ENCODE assay signal across 18 cellular contexts in the genomic region with DNA sequence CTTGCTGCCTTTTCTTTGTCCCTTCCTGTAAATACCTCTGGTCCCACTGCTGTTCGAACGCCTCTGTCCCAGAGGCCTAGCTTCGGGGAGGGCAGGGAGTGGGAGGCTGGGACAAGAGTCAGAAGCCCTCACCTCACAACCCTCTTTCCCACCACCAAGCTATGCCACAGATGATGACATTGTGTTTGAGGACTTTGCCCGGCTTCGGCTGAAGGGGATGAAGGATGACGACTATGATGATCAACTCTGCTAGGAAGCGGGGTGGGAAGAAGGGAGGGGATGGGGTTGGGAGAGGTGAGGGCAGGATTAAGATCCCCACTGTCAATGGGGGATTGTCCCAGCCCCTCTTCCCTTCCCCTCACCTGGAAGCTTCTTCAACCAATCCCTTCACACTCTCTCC. TPM values are rescaled to one million over a fixed set of nuclear protein-coding genes. Genes with fewer than 3 reads are reported as not detected.
DNase-seq lines count a peak whose midpoint lies in the region; ATAC-seq, FAIRE-seq and TF ChIP-seq lines count a peak whose summit lies in the region.
"Had no signal": no experiment of that assay in that cellular context is flagged by ENCODE, and none has a peak within 500 bp of the region (broad histone marks: within the 10 kb centered on the region; RNA-seq: fewer than 3 reads in every experiment).

No MANE protein-coding gene starts in this region.

- peak in 1 of 2 experiments; percentile 39; a peak in 1 of 5 replicates for TF ChIP-seq EP300 in A549 (IDR thresholded peaks at IDR 0.05)

- H3K27ac Mint-ChIP-seq in activated CD8-positive, alpha-beta T cell treated with anti-CD3 and anti-CD28 coated beads, Interleukin-2, amount 10 ng/mL, durations not matched to agents 7 days and 5 days: peak overlapping the region; percentile 39

- H3K4me3 Mint-ChIP-seq in activated CD8-positive, alpha-beta T cell treated with anti-CD3 and anti-CD28 coated beads, Interleukin-2, amount 10 ng/mL, durations not matched to agents 7 days and 5 days: no peak overlapping the region

- H3K4me1 ChIP-seq in A549 (peaks cover 56% of the 10 kb centered on the region), mucosa of descending colon (ENCODE audit: low read depth) (peaks cover 15% of the 10 kb centered on the region), ascending aorta (peaks cover 0 to 3% of the 10 kb centered on the region in 2 donors)
- H3K4me1 ChIP-seq: gastrocnemius medialis, vagina had no signal

- H3K36me3 ChIP-seq in mucosa of descending colon (ENCODE audit: low read depth): no peaks in the 10 kb centered on the region
- peaks cover 0 to 25% of the 10 kb centered on the region in 2 donors for H3K36me3 ChIP-seq in ascending aorta
- H3K36me3 ChIP-seq: gastrocnemius medialis had no signal

- no peak for TF ChIP-seq CTCF in A549 (IDR thresholded peaks at IDR 0.05)
- no peak for TF ChIP-seq CTCF in D721Med (IDR thresholded peaks at IDR 0.05; ENCODE audit: insufficient read depth, missing control alignments)
- TF ChIP-seq CTCF in mucosa of descending colon (IDR thresholded peaks at IDR 0.05): no peak
- no peak for TF ChIP-seq CTCF in ascending aorta (IDR thresholded peaks at IDR 0.05)

- no peaks in the 10 kb centered on the region for H3K9me3 Mint-ChIP-seq in activated CD8-positive, alpha-beta T cell treated with anti-CD3 and anti-CD28 coated beads, Interleukin-2, amount 10 ng/mL, durations not matched to agents 7 days and 5 days (ENCODE audit: insufficient read depth)

- peaks cover 59% of the 10 kb centered on the region for H3K36me3 Mint-ChIP-seq in activated CD8-positive, alpha-beta T cell treated with anti-CD3 and anti-CD28 coated beads, Interleukin-2, amount 10 ng/mL, durations not matched to agents 7 days and 5 days (ENCODE audit: low read depth)

- no peak for TF ChIP-seq RAD21 in A549 (conservative IDR thresholded peaks at IDR 0.05 in 1 of 2, IDR thresholded peaks at IDR 0.05 in 1 of 2)

- intact Hi-C loops in mucosa of descending colon (cut with DNase I, micrococcal nuclease): loop anchor here in 1 of 2 donors (10.0 kb wide), 2 partner anchors 64 to 174 kb away; a partner anchor contains a TSS
- intact Hi-C loops in ascending aorta (cut with DNase I): no loop called here
- intact Hi-C loops in Right ventricle myocardium superior (cut with DNase I): no loop called here

- no peak for TF ChIP-seq POLR2A in A549 (IDR thresholded peaks at IDR 0.05; ENCODE audit: low read length)

- FAIRE-seq in A549 (lab: Jason Lieb, UNC) (no peak), D721Med (lab: Jason Lieb, UNC) (no peak)
- FAIRE-seq: GM19239 had no signal

- POLR2A ChIA-PET in A549 (lab: Yijun Ruan, JAX): interaction anchor here (1.2 to 3.6 kb wide), 6 partner anchors 10 to 247 kb away, joined by 3 to 25 read pairs (median 8); a partner anchor contains a TSS
- POLR2A ChIA-PET in activated CD8-positive, alpha-beta T cell treated with anti-CD3 and anti-CD28 coated beads, Interleukin-2, amount 10 ng/mL, durations not matched to agents 7 days and 5 days (lab: Charles Lee): no interaction called here

- peaks cover 50% of the 10 kb centered on the region for H3K4me1 Mint-ChIP-seq in activated CD8-positive, alpha-beta T cell treated with anti-CD3 and anti-CD28 coated beads, Interleukin-2, amount 10 ng/mL, durations not matched to agents 7 days and 5 days (ENCODE audit: low read depth)

- H3K4me3 ChIP-seq in A549 (peak overlapping the region; percentile 26), mucosa of descending colon (no peak overlapping the region), ascending aorta (no peak overlapping the region)
- H3K4me3 ChIP-seq: gastrocnemius medialis, smooth muscle cell, vagina had no signal

- CTCF ChIA-PET in A549 (lab: Yijun Ruan, JAX): interaction anchor here (1.0 to 8.9 kb wide), 11 partner anchors 9 to 182 kb away, joined by 3 to 57 read pairs (median 5); a partner anchor contains a TSS
- CTCF ChIA-PET in activated CD8-positive, alpha-beta T cell treated with anti-CD3 and anti-CD28 coated beads, Interleukin-2, amount 10 ng/mL, durations not matched to agents 7 days and 5 days (lab: Charles Lee): no interaction called here

- H3K9me3 ChIP-seq in A549 (no peaks in the 10 kb centered on the region), mucosa of descending colon (no peaks in the 10 kb centered on the region), ascending aorta (no peaks in the 10 kb centered on the region)
- H3K9me3 ChIP-seq: gastrocnemius medialis, vagina had no signal

- peak; percentile 44 to 52; a peak in 5 of 6 replicates for ATAC-seq in A549
- no peak for ATAC-seq in activated CD8-positive, alpha-beta T cell treated with anti-CD3 and anti-CD28 coated beads, Interleukin-2, amount 10 ng/mL, durations not matched to agents 7 days and 5 days
- ATAC-seq in mucosa of descending colon: no peak
- no peak for ATAC-seq in HG03469 (IDR thresholded peaks at IDR 0.05; ENCODE audit: unreplicated experiment)
- no peak for ATAC-seq in Right ventricle myocardium superior (ENCODE audit: poor library complexity)
- ATAC-seq: gastrocnemius medialis had no signal

- peak overlapping the region; percentile 87 for H3K4me2 ChIP-seq in A549
- H3K4me2 ChIP-seq: smooth muscle cell had no signal

- DNase-seq in A549 (ENCODE audit: low read depth in 1 of 2, low spot score in 1 of 2) (peak in 1 of 2 experiments; percentile 81), D721Med (ENCODE audit: insufficient read length, low spot score) (peak; percentile 12), mucosa of descending colon (peak in 2 of 3 donors; percentile 14 to 25), HT-29 (ENCODE audit: low spot score) (no peak), ascending aorta (ENCODE audit: low spot score in 2 of 2) (no peak), Right ventricle myocardium superior (no peak)
- DNase-seq in activated CD8-positive, alpha-beta T cell treated with anti-CD3 and anti-CD28 coated beads, Interleukin-2, amount 10 ng/mL, durations not matched to agents 7 days and 5 days: no peak
- DNase-seq: activated T-cell treated with anti-CD3 and anti-CD28 coated beads, Interleukin-2, amount 50 U/mL, for 1 hour; DMS79; gastrocnemius medialis; HCEC 1CT; MV-4-11; NCI-H2029; NCI-H524 treated with DMSO at 0.1 percent for 48 hours had no signal

- peak overlapping the region; percentile 85 to 90 for H3K27ac ChIP-seq in A549
- H3K27ac ChIP-seq in ascending aorta: no peak overlapping the region
- H3K27ac ChIP-seq: gastrocnemius medialis, vagina had no signal

- WGBS in A549 (ENCODE audit: missing lambda C conversion rate): 18% methylated on average over 7 of the region's 7 CpGs

- no peaks in the 10 kb centered on the region for H3K27me3 Mint-ChIP-seq in activated CD8-positive, alpha-beta T cell treated with anti-CD3 and anti-CD28 coated beads, Interleukin-2, amount 10 ng/mL, durations not matched to agents 7 days and 5 days (ENCODE audit: low read depth)

- H3K27me3 ChIP-seq in ascending aorta: no peaks in the 10 kb centered on the region
- H3K27me3 ChIP-seq: gastrocnemius medialis, vagina had no signal

RNA-seq across cellular contexts. Expression of a gene that starts 10.4 kb away (rescaled TPM):
- polyA plus RNA-seq in A549 (2011; rRNA removed) (73.1 and 74.9 TPM in 2 replicates), A549 (2017; fragmentation: RNase III; extraction: RNeasy Plus Mini Kit Qiagen cat#74134 plus additional on column Dnase treatment) (61.0 to 68.2 TPM (median 67.8 TPM) in 3 replicates)
- polyA plus RNA-seq in A549 (2012; cell fraction: cytosol; rRNA removed): 90.8 and 96.8 TPM in 2 replicates
- 107 and 116 TPM in 2 replicates for polyA plus RNA-seq in A549 (2012; cell fraction: nucleus; rRNA removed)
- polyA minus RNA-seq in A549 (2011; rRNA and poly(A)+ RNA removed): 66.9 and 67.5 TPM in 2 replicates
- total RNA-seq in activated CD8-positive, alpha-beta T cell treated with anti-CD3 and anti-CD28 coated beads, Interleukin-2, amount 10 ng/mL, durations not matched to agents 7 days and 5 days: 100 to 1,000 TPM; 302 to 316 TPM
- total RNA-seq in mucosa of descending colon (10 to 100 TPM; 29.7 to 56.5 (median 49.9) TPM), ascending aorta (43.4 TPM), Right ventricle myocardium superior (23.4 TPM)
- 30.4 and 32.3 TPM in 2 replicates for total RNA-seq in HT-29 (2014; rRNA removed; shearing (Covaris generic))

RNA-seq across cellular contexts. Expression of a gene that starts 10.4 kb away (rescaled TPM):
- 57.2 and 74.0 TPM in 2 replicates for polyA plus RNA-seq in A549 (2011; rRNA removed)
- polyA plus RNA-seq in A549 (2012; cell fraction: cytosol; rRNA removed): 82.5 and 94.8 TPM in 2 replicates
- polyA plus RNA-seq in A549 (2012; cell fraction: nucleus; rRNA removed): 50.0 and 54.4 TPM in 2 replicates
- polyA plus RNA-seq in A549 (2017; fragmentation: RNase III; extraction: RNeasy Plus Mini Kit Qiagen cat#74134 plus additional on column Dnase treatment): 52.6 to 62.5 TPM (median 58.1 TPM) in 3 replicates
- 32.2 and 41.0 TPM in 2 replicates for polyA minus RNA-seq in A549 (2011; rRNA and poly(A)+ RNA removed)
- 10 to 100 TPM; 23.0 to 27.2 TPM for total RNA-seq in activated CD8-positive, alpha-beta T cell treated with anti-CD3 and anti-CD28 coated beads, Interleukin-2, amount 10 ng/mL, durations not matched to agents 7 days and 5 days
- 10 to 100 TPM; 21.4 to 28.3 (median 22.2) TPM for total RNA-seq in mucosa of descending colon
- 27.8 and 35.0 TPM in 2 replicates for total RNA-seq in HT-29 (2014; rRNA removed; shearing (Covaris generic))
- 10.9 TPM for total RNA-seq in ascending aorta
- 18.0 TPM for total RNA-seq in Right ventricle myocardium superior

RNA-seq across cellular contexts. Expression of a gene that starts 16.9 kb away (rescaled TPM):
- polyA plus RNA-seq in A549 (2011; rRNA removed) (30.2 and 35.5 TPM in 2 replicates), A549 (2017; fragmentation: RNase III; extraction: RNeasy Plus Mini Kit Qiagen cat#74134 plus additional on column Dnase treatment) (52.5 to 60.0 TPM (median 56.1 TPM) in 3 replicates)
- polyA plus RNA-seq in A549 (2012; cell fraction: cytosol; rRNA removed): 46.1 and 63.3 TPM in 2 replicates
- 173 and 242 TPM in 2 replicates for polyA plus RNA-seq in A549 (2012; cell fraction: nucleus; rRNA removed)
- 55.6 and 68.2 TPM in 2 replicates for polyA minus RNA-seq in A549 (2011; rRNA and poly(A)+ RNA removed)
- total RNA-seq in activated CD8-positive, alpha-beta T cell treated with anti-CD3 and anti-CD28 coated beads, Interleukin-2, amount 10 ng/mL, durations not matched to agents 7 days and 5 days: 10 to 100 TPM; 69.2 to 76.1 TPM
- total RNA-seq in mucosa of descending colon (10 to 100 TPM; 30.1 to 51.2 (median 35.6) TPM), ascending aorta (22.8 TPM), Right ventricle myocardium superior (39.3 TPM)
- total RNA-seq in HT-29 (2014; rRNA removed; shearing (Covaris generic)): 23.7 and 29.3 TPM in 2 replicates

RNA-seq across cellular contexts. Expression of a gene that starts 18.8 kb away (rescaled TPM):
- polyA plus RNA-seq in A549 (2011; rRNA removed) (0.15 and 0.16 TPM in 2 replicates), A549 (2017; fragmentation: RNase III; extraction: RNeasy Plus Mini Kit Qiagen cat#74134 plus additional on column Dnase treatment) (0.19 to 0.22 TPM (median 0.20 TPM) in 3 replicates)
- polyA plus RNA-seq in A549 (2012; cell fraction: cytosol; rRNA removed): 0.13 and 0.22 TPM in 2 replicates
- polyA plus RNA-seq in A549 (2012; cell fraction: nucleus; rRNA removed): 0.96 and 1.1 TPM in 2 replicates
- 0.24 and 0.50 TPM in 2 replicates for polyA minus RNA-seq in A549 (2011; rRNA and poly(A)+ RNA removed)
- total RNA-seq in activated CD8-positive, alpha-beta T cell treated with anti-CD3 and anti-CD28 coated beads, Interleukin-2, amount 10 ng/mL, durations not matched to agents 7 days and 5 days: not detected
- total RNA-seq in mucosa of descending colon (1 to 10 TPM; 1.2 to 1.4 (median 1.3) TPM), ascending aorta (not detected), Right ventricle myocardium superior (not detected)
- 0.18 and 0.86 TPM in 2 replicates for total RNA-seq in HT-29 (2014; rRNA removed; shearing (Covaris generic))
- total RNA-seq: gastrocnemius medialis, smooth muscle cell, vagina had no signal
- polyA plus RNA-seq: smooth muscle cell had no signal

RNA-seq across cellular contexts. Expression of a gene that starts 18.9 kb away (rescaled TPM):
- 13.8 and 20.5 TPM in 2 replicates for polyA plus RNA-seq in A549 (2011; rRNA removed)
- polyA plus RNA-seq in A549 (2012; cell fraction: cytosol; rRNA removed): 10.8 and 15.6 TPM in 2 replicates
- polyA plus RNA-seq in A549 (2012; cell fraction: nucleus; rRNA removed): 6.1 and 7.0 TPM in 2 replicates
- polyA plus RNA-seq in A549 (2017; fragmentation: RNase III; extraction: RNeasy Plus Mini Kit Qiagen cat#74134 plus additional on column Dnase treatment): 9.1 to 11.2 TPM (median 10.1 TPM) in 3 replicates
- polyA minus RNA-seq in A549 (2011; rRNA and poly(A)+ RNA removed): 11.3 and 20.5 TPM in 2 replicates
- under 1 TPM; 0.50 to 0.89 TPM for total RNA-seq in activated CD8-positive, alpha-beta T cell treated with anti-CD3 and anti-CD28 coated beads, Interleukin-2, amount 10 ng/mL, durations not matched to agents 7 days and 5 days
- total RNA-seq in mucosa of descending colon: 10 to 100 TPM; 20.3 to 41.9 (median 30.2) TPM
- total RNA-seq in HT-29 (2014; rRNA removed; shearing (Covaris generic)): 11.5 and 12.7 TPM in 2 replicates
- total RNA-seq in ascending aorta: 12.5 TPM
- total RNA-seq in Right ventricle myocardium superior: 2.7 TPM

Comparison
In these comparisons a context has a peak if more than half of its experiments do, and no peak if none do; other contexts are left out.
1. ATAC-seq: peak in A549 (2 of 2); none in activated CD8-positive, alpha-beta T cell treated with anti-CD3 and anti-CD28 coated beads, Interleukin-2, amount 10 ng/mL, durations not matched to agents 7 days and 5 days (single experiment), mucosa of descending colon (single experiment), HG03469 (single experiment) and Right ventricle myocardium superior (single experiment).
2. DNase-seq: peak in D721Med (single experiment) and mucosa of descending colon (2 of 3); none in activated CD8-positive, alpha-beta T cell treated with anti-CD3 and anti-CD28 coated beads, Interleukin-2, amount 10 ng/mL, durations not matched to agents 7 days and 5 days (single experiment), HT-29 (single experiment), ascending aorta (0 of 2) and Right ventricle myocardium superior (single experiment).
3. H3K27ac ChIP-seq: peak in A549 (2 of 2); none in ascending aorta (0 of 2).